2 cellular contexts compared by ENCODE assay signal in the genomic region with DNA sequence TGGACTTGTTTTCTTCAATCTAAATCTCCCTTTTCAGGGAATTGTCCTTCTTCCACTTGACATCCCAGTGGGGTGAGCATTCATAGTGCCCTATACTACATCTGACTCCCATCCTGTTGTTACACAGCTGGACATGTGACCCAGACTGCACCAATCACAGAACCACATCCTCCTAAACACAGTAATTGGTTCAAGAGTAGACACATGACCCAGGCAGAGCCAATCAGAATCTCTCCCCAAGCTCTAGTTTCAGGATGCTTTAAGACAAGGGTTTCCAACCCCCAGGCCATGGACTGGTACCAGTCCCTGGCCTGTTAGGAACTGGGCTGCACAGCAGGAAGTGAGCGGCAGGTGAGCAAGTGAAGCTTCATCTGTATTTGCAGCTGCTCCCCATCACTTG.
TF ChIP-seq lines count a peak whose summit lies in the region.

No MANE protein-coding gene starts in this region.

TF ChIP-seq in HepG2, 621 proteins besides CTCF, POLR2A, EP300 and RAD21 (continues in another document):
- TF ChIP-seq ZNF446 (CRISPR knock-in tag; IDR thresholded peaks at IDR 0.05) (no peak), ZNF30 (CRISPR knock-in tag; IDR thresholded peaks at IDR 0.05) (no peak), EEA1 (CRISPR knock-in tag; IDR thresholded peaks at IDR 0.05; ENCODE audit: borderline replicate concordance) (no peak), ZNF850 (CRISPR knock-in tag; conservative IDR thresholded peaks at IDR 0.05) (no peak), MXD3 (CRISPR knock-in tag; IDR thresholded peaks at IDR 0.05) (no peak), NR2F6 (IDR thresholded peaks at IDR 0.05) (no peak), NR2F6 (CRISPR knock-in tag; IDR thresholded peaks at IDR 0.05) (no peak), RAD51 (IDR thresholded peaks at IDR 0.05; ENCODE audit: borderline replicate concordance) (peak; percentile 56), SALL1 (CRISPR knock-in tag; IDR thresholded peaks at IDR 0.05) (no peak), USF2 (IDR thresholded peaks at IDR 0.05; ENCODE audit: low read depth, low read length) (peak; percentile 84), USF2 (CRISPR knock-in tag; IDR thresholded peaks at IDR 0.05; ENCODE audit: borderline replicate concordance) (peak; percentile 82; the same call in 1 of the 2 replicates), NFYC (CRISPR knock-in tag; IDR thresholded peaks at IDR 0.05) (peak; percentile 77), RFX3 (CRISPR knock-in tag; IDR thresholded peaks at IDR 0.05) (no peak), THAP11 (CRISPR knock-in tag; IDR thresholded peaks at IDR 0.05) (no peak), ZSCAN5A (CRISPR knock-in tag; IDR thresholded peaks at IDR 0.05; ENCODE audit: borderline replicate concordance) (no peak)
- TF ChIP-seq, protein P1, sequence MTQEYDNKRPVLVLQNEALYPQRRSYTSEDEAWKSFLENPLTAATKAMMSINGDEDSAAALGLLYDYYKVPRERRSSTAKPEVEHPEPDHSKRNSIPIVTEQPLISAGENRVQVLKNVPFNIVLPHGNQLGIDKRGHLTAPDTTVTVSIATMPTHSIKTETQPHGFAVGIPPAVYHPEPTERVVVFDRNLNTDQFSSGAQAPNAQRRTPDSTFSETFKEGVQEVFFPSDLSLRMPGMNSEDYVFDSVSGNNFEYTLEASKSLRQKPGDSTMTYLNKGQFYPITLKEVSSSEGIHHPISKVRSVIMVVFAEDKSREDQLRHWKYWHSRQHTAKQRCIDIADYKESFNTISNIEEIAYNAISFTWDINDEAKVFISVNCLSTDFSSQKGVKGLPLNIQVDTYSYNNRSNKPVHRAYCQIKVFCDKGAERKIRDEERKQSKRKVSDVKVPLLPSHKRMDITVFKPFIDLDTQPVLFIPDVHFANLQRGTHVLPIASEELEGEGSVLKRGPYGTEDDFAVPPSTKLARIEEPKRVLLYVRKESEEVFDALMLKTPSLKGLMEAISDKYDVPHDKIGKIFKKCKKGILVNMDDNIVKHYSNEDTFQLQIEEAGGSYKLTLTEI (CRISPR knock-in tag; conservative IDR thresholded peaks at IDR 0.05), result no peak
- TF ChIP-seq, protein P2, sequence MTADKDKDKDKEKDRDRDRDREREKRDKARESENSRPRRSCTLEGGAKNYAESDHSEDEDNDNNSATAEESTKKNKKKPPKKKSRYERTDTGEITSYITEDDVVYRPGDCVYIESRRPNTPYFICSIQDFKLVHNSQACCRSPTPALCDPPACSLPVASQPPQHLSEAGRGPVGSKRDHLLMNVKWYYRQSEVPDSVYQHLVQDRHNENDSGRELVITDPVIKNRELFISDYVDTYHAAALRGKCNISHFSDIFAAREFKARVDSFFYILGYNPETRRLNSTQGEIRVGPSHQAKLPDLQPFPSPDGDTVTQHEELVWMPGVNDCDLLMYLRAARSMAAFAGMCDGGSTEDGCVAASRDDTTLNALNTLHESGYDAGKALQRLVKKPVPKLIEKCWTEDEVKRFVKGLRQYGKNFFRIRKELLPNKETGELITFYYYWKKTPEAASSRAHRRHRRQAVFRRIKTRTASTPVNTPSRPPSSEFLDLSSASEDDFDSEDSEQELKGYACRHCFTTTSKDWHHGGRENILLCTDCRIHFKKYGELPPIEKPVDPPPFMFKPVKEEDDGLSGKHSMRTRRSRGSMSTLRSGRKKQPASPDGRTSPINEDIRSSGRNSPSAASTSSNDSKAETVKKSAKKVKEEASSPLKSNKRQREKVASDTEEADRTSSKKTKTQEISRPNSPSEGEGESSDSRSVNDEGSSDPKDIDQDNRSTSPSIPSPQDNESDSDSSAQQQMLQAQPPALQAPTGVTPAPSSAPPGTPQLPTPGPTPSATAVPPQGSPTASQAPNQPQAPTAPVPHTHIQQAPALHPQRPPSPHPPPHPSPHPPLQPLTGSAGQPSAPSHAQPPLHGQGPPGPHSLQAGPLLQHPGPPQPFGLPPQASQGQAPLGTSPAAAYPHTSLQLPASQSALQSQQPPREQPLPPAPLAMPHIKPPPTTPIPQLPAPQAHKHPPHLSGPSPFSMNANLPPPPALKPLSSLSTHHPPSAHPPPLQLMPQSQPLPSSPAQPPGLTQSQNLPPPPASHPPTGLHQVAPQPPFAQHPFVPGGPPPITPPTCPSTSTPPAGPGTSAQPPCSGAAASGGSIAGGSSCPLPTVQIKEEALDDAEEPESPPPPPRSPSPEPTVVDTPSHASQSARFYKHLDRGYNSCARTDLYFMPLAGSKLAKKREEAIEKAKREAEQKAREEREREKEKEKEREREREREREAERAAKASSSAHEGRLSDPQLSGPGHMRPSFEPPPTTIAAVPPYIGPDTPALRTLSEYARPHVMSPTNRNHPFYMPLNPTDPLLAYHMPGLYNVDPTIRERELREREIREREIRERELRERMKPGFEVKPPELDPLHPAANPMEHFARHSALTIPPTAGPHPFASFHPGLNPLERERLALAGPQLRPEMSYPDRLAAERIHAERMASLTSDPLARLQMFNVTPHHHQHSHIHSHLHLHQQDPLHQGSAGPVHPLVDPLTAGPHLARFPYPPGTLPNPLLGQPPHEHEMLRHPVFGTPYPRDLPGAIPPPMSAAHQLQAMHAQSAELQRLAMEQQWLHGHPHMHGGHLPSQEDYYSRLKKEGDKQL (CRISPR knock-in tag; IDR thresholded peaks at IDR 0.05; ENCODE audit: low read depth), result no peak

TF ChIP-seq in endothelial cell of umbilical vein, 7 proteins besides CTCF, POLR2A, EP300 and RAD21:
- TF ChIP-seq JUN (IDR thresholded peaks at IDR 0.05; ENCODE audit: borderline replicate concordance, insufficient read depth, insufficient read length, low read depth) (no peak), GATA2 (IDR thresholded peaks at IDR 0.05; ENCODE audit: insufficient read depth, insufficient read length, low read depth, low read length) (no peak), POLR2AphosphoS5 (IDR thresholded peaks at IDR 0.05; ENCODE audit: insufficient read depth, low read depth, low read length) (no peak), MYC (IDR thresholded peaks at IDR 0.05; ENCODE audit: low read depth, low read length) (no peak), FOS (IDR thresholded peaks at IDR 0.05; ENCODE audit: borderline replicate concordance, insufficient read depth, low read length) (no peak), EZH2 (IDR thresholded peaks at IDR 0.05; ENCODE audit: borderline replicate concordance, low read depth, low read length, severe bottlenecking) (no peak)
- TF ChIP-seq, protein P3, sequence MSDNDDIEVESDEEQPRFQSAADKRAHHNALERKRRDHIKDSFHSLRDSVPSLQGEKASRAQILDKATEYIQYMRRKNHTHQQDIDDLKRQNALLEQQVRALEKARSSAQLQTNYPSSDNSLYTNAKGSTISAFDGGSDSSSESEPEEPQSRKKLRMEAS (IDR thresholded peaks at IDR 0.05; ENCODE audit: insufficient read depth, insufficient read length), result no peak
TF ChIP-seq in endothelial cell of umbilical vein: peak in this region for 0.
